ENCODE assay signal across 1 cellular context in the genomic region with DNA sequence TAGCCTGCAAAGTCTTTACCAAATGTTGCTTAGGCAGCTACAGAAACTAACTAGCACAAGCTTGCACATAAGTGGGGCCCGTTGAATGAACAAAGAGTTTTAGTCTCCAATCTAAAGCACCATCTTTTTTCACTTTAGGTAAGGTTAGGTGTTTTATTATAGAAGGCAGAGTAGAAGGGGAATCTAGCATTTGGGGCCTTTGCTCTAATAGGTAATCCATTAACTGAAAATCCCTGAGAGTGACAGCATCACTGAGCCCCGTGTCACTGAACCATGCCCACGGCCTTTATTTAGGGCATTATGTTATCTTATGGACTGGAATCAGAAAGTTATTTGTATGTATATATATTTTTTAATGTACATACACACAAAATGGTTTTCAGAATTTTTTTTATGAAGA.
TF ChIP-seq lines count a peak whose summit lies in the region.

No MANE protein-coding gene starts in this region.

TF ChIP-seq in liver, 16 proteins besides CTCF, POLR2A, EP300 and RAD21 (continued from another document):
- TF ChIP-seq, protein P1, sequence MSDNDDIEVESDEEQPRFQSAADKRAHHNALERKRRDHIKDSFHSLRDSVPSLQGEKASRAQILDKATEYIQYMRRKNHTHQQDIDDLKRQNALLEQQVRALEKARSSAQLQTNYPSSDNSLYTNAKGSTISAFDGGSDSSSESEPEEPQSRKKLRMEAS (IDR thresholded peaks at IDR 0.05): peak; percentile 32
- peak; percentile 76 for TF ChIP-seq SP1 (IDR thresholded peaks at IDR 0.05)
- TF ChIP-seq, protein P2, sequence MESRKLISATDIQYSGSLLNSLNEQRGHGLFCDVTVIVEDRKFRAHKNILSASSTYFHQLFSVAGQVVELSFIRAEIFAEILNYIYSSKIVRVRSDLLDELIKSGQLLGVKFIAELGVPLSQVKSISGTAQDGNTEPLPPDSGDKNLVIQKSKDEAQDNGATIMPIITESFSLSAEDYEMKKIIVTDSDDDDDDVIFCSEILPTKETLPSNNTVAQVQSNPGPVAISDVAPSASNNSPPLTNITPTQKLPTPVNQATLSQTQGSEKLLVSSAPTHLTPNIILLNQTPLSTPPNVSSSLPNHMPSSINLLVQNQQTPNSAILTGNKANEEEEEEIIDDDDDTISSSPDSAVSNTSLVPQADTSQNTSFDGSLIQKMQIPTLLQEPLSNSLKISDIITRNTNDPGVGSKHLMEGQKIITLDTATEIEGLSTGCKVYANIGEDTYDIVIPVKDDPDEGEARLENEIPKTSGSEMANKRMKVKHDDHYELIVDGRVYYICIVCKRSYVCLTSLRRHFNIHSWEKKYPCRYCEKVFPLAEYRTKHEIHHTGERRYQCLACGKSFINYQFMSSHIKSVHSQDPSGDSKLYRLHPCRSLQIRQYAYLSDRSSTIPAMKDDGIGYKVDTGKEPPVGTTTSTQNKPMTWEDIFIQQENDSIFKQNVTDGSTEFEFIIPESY (IDR thresholded peaks at IDR 0.05): peak; percentile 24
- peak in 1 of 2 donors; percentile 31 for TF ChIP-seq JUND (IDR thresholded peaks at IDR 0.05)
- TF ChIP-seq HNF4A (conservative IDR thresholded peaks at IDR 0.05): peak; percentile 56 to 75
